In genomic region chr9:130664191-130665028, GRCh38 we compare ENCODE assay signal across 12 cellular contexts. TPM values are rescaled to one million over a fixed set of nuclear protein-coding genes. Genes with fewer than 3 reads are reported as not detected.
DNase-seq lines count a peak whose midpoint lies in the region; ATAC-seq, FAIRE-seq and TF ChIP-seq lines count a peak whose summit lies in the region.
"Had no signal": no experiment of that assay in that cellular context is flagged by ENCODE, and none has a peak within 500 bp of the region (broad histone marks: within the 10 kb centered on the region; RNA-seq: fewer than 3 reads in every experiment).

Gene PRDM12 (plus strand): TSS chr9:130664594. CDS start chr9:130664654, 60 bp downstream.

- FAIRE-seq in GM12892 (lab: Jason Lieb, UNC): no peak

- H3K4me1 Mint-ChIP-seq in CD4-positive, CD25-positive, alpha-beta regulatory T cell: peaks cover 0 to 33% (median 9%) of the 10 kb centered on the region in 4 donors
- H3K4me1 Mint-ChIP-seq in activated T-helper 2 cell treated with anti-CD3 and anti-CD28 coated beads, Interferon-gamma antibody, Interleukin-2, Interleukin-4, amounts not matched to agents 10 μg/mL and 5 μg/mL and 100 μg/mL, durations not matched to agents 14 hours and 24 hours and 36 hours (ENCODE audit: low read depth): peaks cover 3% of the 10 kb centered on the region
- H3K4me1 Mint-ChIP-seq in memory B cell: peaks cover 14% of the 10 kb centered on the region

- H3K27me3 ChIP-seq in CD4-positive, CD25-positive, alpha-beta regulatory T cell (ENCODE audit: control insufficient read depth, insufficient read depth, low read length): peaks cover 16% of the 10 kb centered on the region

- intact Hi-C loops in activated T-helper 2 cell treated with anti-CD3 and anti-CD28 coated beads, Interferon-gamma antibody, Interleukin-2, Interleukin-4, amounts not matched to agents 10 μg/mL and 5 μg/mL and 100 μg/mL, durations not matched to agents 14 hours and 24 hours and 36 hours (cut with micrococcal nuclease): loop anchor here (5.0 kb wide), 1 partner anchor 1748 kb away; the partner anchor contains the start of gene CFAP77

- no peaks in the 10 kb centered on the region for H3K9me3 ChIP-seq in CD4-positive, CD25-positive, alpha-beta regulatory T cell (ENCODE audit: control insufficient read depth in 2 of 2, low read length in 2 of 2)
- H3K9me3 ChIP-seq: gastrocnemius medialis had no signal

- ATAC-seq in CD4-positive, CD25-positive, alpha-beta regulatory T cell (ENCODE audit: low read depth in 2 of 2): no peak
- no peak for ATAC-seq in memory B cell (ENCODE audit: low read depth)
- ATAC-seq: gastrocnemius medialis had no signal

- peak within 1 kb of the TSS in 1 of 3 donors; percentile 79 for H3K27ac Mint-ChIP-seq in CD4-positive, CD25-positive, alpha-beta regulatory T cell
- H3K27ac Mint-ChIP-seq in activated T-helper 2 cell treated with anti-CD3 and anti-CD28 coated beads, Interferon-gamma antibody, Interleukin-2, Interleukin-4, amounts not matched to agents 10 μg/mL and 5 μg/mL and 100 μg/mL, durations not matched to agents 14 hours and 24 hours and 36 hours: peak within 1 kb of the TSS; percentile 69
- H3K27ac Mint-ChIP-seq in memory B cell: no peak within 1 kb of the TSS

- H3K4me3 Mint-ChIP-seq in CD4-positive, CD25-positive, alpha-beta regulatory T cell: peak within 1 kb of the TSS in 3 of 4 donors; percentile 21 to 77 (median 22)
- H3K4me3 Mint-ChIP-seq in activated T-helper 2 cell treated with anti-CD3 and anti-CD28 coated beads, Interferon-gamma antibody, Interleukin-2, Interleukin-4, amounts not matched to agents 10 μg/mL and 5 μg/mL and 100 μg/mL, durations not matched to agents 14 hours and 24 hours and 36 hours (ENCODE audit: low read depth): no peak within 1 kb of the TSS
- peak within 1 kb of the TSS; percentile 61 for H3K4me3 Mint-ChIP-seq in memory B cell

- DNase-seq in CD4-positive, CD25-positive, alpha-beta regulatory T cell: no peak
- DNase-seq in GM12892 (ENCODE audit: insufficient read length): peak; percentile 13
- no peak for DNase-seq in activated T-helper 2 cell treated with anti-CD3 and anti-CD28 coated beads, Interferon-gamma antibody, Interleukin-2, Interleukin-4, amounts not matched to agents 10 μg/mL and 5 μg/mL and 100 μg/mL, durations not matched to agents 14 hours and 24 hours and 36 hours (ENCODE audit: low spot score)
- DNase-seq in memory B cell (ENCODE audit: low spot score in 2 of 2): no peak
- no peak for DNase-seq in activated effector memory CD4-positive, alpha-beta T cell treated with Interleukin-2 at 50 U/mL for 16 hours
- DNase-seq in ureter (ENCODE audit: low spot score): no peak
- DNase-seq in NCI-H2081 (lab: John Stamatoyannopoulos, UW): no peak
- DNase-seq in pons (ENCODE audit: low spot score): no peak
- DNase-seq: gastrocnemius medialis, GF-D8, NCI-H1694 had no signal

- H3K27ac ChIP-seq in CD4-positive, CD25-positive, alpha-beta regulatory T cell (ENCODE audit: insufficient read depth, low read length, poor library complexity, severe bottlenecking): no peak within 1 kb of the TSS
- H3K27ac ChIP-seq: gastrocnemius medialis had no signal

- no peaks in the 10 kb centered on the region for H3K36me3 Mint-ChIP-seq in CD4-positive, CD25-positive, alpha-beta regulatory T cell
- H3K36me3 Mint-ChIP-seq in activated T-helper 2 cell treated with anti-CD3 and anti-CD28 coated beads, Interferon-gamma antibody, Interleukin-2, Interleukin-4, amounts not matched to agents 10 μg/mL and 5 μg/mL and 100 μg/mL, durations not matched to agents 14 hours and 24 hours and 36 hours (ENCODE audit: low read depth): no peaks in the 10 kb centered on the region
- peaks cover 1% of the 10 kb centered on the region for H3K36me3 Mint-ChIP-seq in memory B cell

- no peaks in the 10 kb centered on the region for H3K36me3 ChIP-seq in CD4-positive, CD25-positive, alpha-beta regulatory T cell (ENCODE audit: control insufficient read depth, insufficient read depth, low read length)
- H3K36me3 ChIP-seq: gastrocnemius medialis had no signal

- peaks cover 0 to 2% (median 0%) of the 10 kb centered on the region in 7 donors for H3K9me3 Mint-ChIP-seq in CD4-positive, CD25-positive, alpha-beta regulatory T cell
- no peaks in the 10 kb centered on the region for H3K9me3 Mint-ChIP-seq in activated T-helper 2 cell treated with anti-CD3 and anti-CD28 coated beads, Interferon-gamma antibody, Interleukin-2, Interleukin-4, amounts not matched to agents 10 μg/mL and 5 μg/mL and 100 μg/mL, durations not matched to agents 14 hours and 24 hours and 36 hours
- no peaks in the 10 kb centered on the region for H3K9me3 Mint-ChIP-seq in memory B cell

- peaks cover 67% of the 10 kb centered on the region for H3K27me3 Mint-ChIP-seq in CD4-positive, CD25-positive, alpha-beta regulatory T cell
- H3K27me3 Mint-ChIP-seq in activated T-helper 2 cell treated with anti-CD3 and anti-CD28 coated beads, Interferon-gamma antibody, Interleukin-2, Interleukin-4, amounts not matched to agents 10 μg/mL and 5 μg/mL and 100 μg/mL, durations not matched to agents 14 hours and 24 hours and 36 hours (ENCODE audit: low read depth): peaks cover 50% of the 10 kb centered on the region
- H3K27me3 Mint-ChIP-seq in memory B cell: peaks cover 23% of the 10 kb centered on the region

- H3K4me1 ChIP-seq in CD4-positive, CD25-positive, alpha-beta regulatory T cell (ENCODE audit: control insufficient read depth, insufficient read depth, low read length, poor library complexity, severe bottlenecking): peaks cover 59% of the 10 kb centered on the region

- no peak for TF ChIP-seq POLR2A in GM12892 (IDR thresholded peaks at IDR 0.05; ENCODE audit: low read depth, low read length)

- H3K4me3 ChIP-seq in CD4-positive, CD25-positive, alpha-beta regulatory T cell (ENCODE audit: low read depth, low read length): no peak within 1 kb of the TSS

RNA-seq across cellular contexts. Expression of gene PRDM12, which starts in this region (rescaled TPM):
- total RNA-seq in CD4-positive, CD25-positive, alpha-beta regulatory T cell: not detected
- polyA plus RNA-seq in CD4-positive, CD25-positive, alpha-beta regulatory T cell: under 1 TPM in 1 of 4 donors, not detected in 3; 0.10 TPM
- polyA plus RNA-seq in GM12892 (2012; ENCODE audit: missing spikeins): not detected
- 0.21 and 0.28 TPM in 2 replicates for total RNA-seq in activated T-helper 2 cell treated with anti-CD3 and anti-CD28 coated beads, Interferon-gamma antibody, Interleukin-2, Interleukin-4, amounts not matched to agents 10 μg/mL and 5 μg/mL and 100 μg/mL, durations not matched to agents 14 hours and 24 hours and 36 hours
- 0.21 TPM for total RNA-seq in ureter
- total RNA-seq: gastrocnemius medialis, posterior vena cava had no signal
